20 cellular contexts compared by ENCODE assay signal in genomic region chr11:62902932-62903331, GRCh38. TPM values are rescaled to one million over a fixed set of nuclear protein-coding genes. Genes with fewer than 3 reads are reported as not detected.
A peak's percentile ranks its signal among the peaks of the same experiment; 100 is the strongest.
DNase-seq lines count a peak whose midpoint lies in the region; ATAC-seq, FAIRE-seq and TF ChIP-seq lines count a peak whose summit lies in the region.
"Had no signal": no experiment of that assay in that cellular context is flagged by ENCODE, and none has a peak within 500 bp of the region (broad histone marks: within the 10 kb centered on the region; RNA-seq: fewer than 3 reads in every experiment).

No MANE protein-coding gene starts in this region.

- no peaks in the 10 kb centered on the region for H3K36me3 Mint-ChIP-seq in activated T-cell treated with anti-CD3 and anti-CD28 coated beads, Interleukin-2, amount 50 U/mL, for 72 hours (ENCODE audit: insufficient read depth in 2 of 2)
- no peaks in the 10 kb centered on the region for H3K36me3 Mint-ChIP-seq in HFFc6 (ENCODE audit: low read depth)
- H3K36me3 Mint-ChIP-seq in astrocyte (ENCODE audit: low read depth, unreplicated experiment), result no peaks in the 10 kb centered on the region
- H3K36me3 Mint-ChIP-seq: CD8-positive, alpha-beta memory T cell had no signal

- H3K9me3 ChIP-seq in astrocyte (ENCODE audit: insufficient read depth, low read depth, low read length) (no peaks in the 10 kb centered on the region), smooth muscle cell (replicated peaks; ENCODE audit: low read depth) (no peaks in the 10 kb centered on the region)

- H3K4me1 ChIP-seq in astrocyte (ENCODE audit: insufficient read depth, low read length) (no peaks in the 10 kb centered on the region), smooth muscle cell (ENCODE audit: low read depth) (peaks cover 6% of the 10 kb centered on the region)

- 62% methylated on average over 1 of the region's 1 CpG for WGBS in smooth muscle cell (ENCODE audit: low lambda C conversion rate)

- FAIRE-seq in astrocyte (lab: Jason Lieb, UNC), result no peak
- FAIRE-seq: H1 had no signal

- ATAC-seq in activated T-cell treated with anti-CD3 and anti-CD28 coated beads, Interleukin-2, amount 50 U/mL, for 72 hours (replicated peaks in 1 of 2), result peak; percentile 14 to 27
- no peak for ATAC-seq in HG02884 (IDR thresholded peaks at IDR 0.05; ENCODE audit: unreplicated experiment)

- H3K4me2 ChIP-seq in astrocyte (ENCODE audit: low read length) (no peak overlapping the region), smooth muscle cell (no peak overlapping the region)
- H3K4me2 ChIP-seq: KMS-11, PC-9 had no signal

- H3K9ac ChIP-seq in astrocyte (ENCODE audit: low read length), result no peak overlapping the region
- H3K9ac ChIP-seq in smooth muscle cell (ENCODE audit: low read depth), result no peak overlapping the region
- H3K9ac ChIP-seq: KMS-11 had no signal

- H3K4me3 Mint-ChIP-seq in activated T-cell treated with anti-CD3 and anti-CD28 coated beads, Interleukin-2, amount 50 U/mL, for 72 hours, result peak overlapping the region in 1 of 2 donors; percentile 26
- peak overlapping the region; percentile 29 for H3K4me3 Mint-ChIP-seq in HFFc6
- no peak overlapping the region for H3K4me3 Mint-ChIP-seq in astrocyte (ENCODE audit: unreplicated experiment)
- H3K4me3 Mint-ChIP-seq: CD8-positive, alpha-beta memory T cell had no signal

- H3K4me1 Mint-ChIP-seq in activated T-cell treated with anti-CD3 and anti-CD28 coated beads, Interleukin-2, amount 50 U/mL, for 72 hours (ENCODE audit: low read depth), result peaks cover 27% of the 10 kb centered on the region
- peaks cover 19% of the 10 kb centered on the region for H3K4me1 Mint-ChIP-seq in HFFc6 (ENCODE audit: low read depth)
- H3K4me1 Mint-ChIP-seq in astrocyte (ENCODE audit: low read depth, unreplicated experiment), result no peaks in the 10 kb centered on the region

- H4K20me1 ChIP-seq in astrocyte (ENCODE audit: insufficient read depth, low read length), result no peaks in the 10 kb centered on the region
- no peaks in the 10 kb centered on the region for H4K20me1 ChIP-seq in smooth muscle cell (ENCODE audit: low read depth)

- H3K27ac Mint-ChIP-seq in activated T-cell treated with anti-CD3 and anti-CD28 coated beads, Interleukin-2, amount 50 U/mL, for 72 hours, result no peak overlapping the region
- H3K27ac Mint-ChIP-seq in HFFc6 (no peak overlapping the region), astrocyte (ENCODE audit: unreplicated experiment) (no peak overlapping the region)

- H3K27me3 ChIP-seq in astrocyte (ENCODE audit: insufficient read depth, low read length), result peaks cover 12% of the 10 kb centered on the region
- no peaks in the 10 kb centered on the region for H3K27me3 ChIP-seq in smooth muscle cell (ENCODE audit: low read depth)

- H3K36me3 ChIP-seq in astrocyte (ENCODE audit: insufficient read depth, low read length) (no peaks in the 10 kb centered on the region), smooth muscle cell (ENCODE audit: low read depth) (no peaks in the 10 kb centered on the region)

- TF ChIP-seq CTCF in HFFc6 (IDR thresholded peaks at IDR 0.05) (no peak), astrocyte (IDR thresholded peaks at IDR 0.05; ENCODE audit: insufficient read depth, low read depth, low read length) (no peak), smooth muscle cell (IDR thresholded peaks at IDR 0.05; ENCODE audit: borderline replicate concordance, insufficient read depth, poor library complexity, severe bottlenecking) (no peak)

- no peak for DNase-seq in activated T-cell treated with anti-CD3 and anti-CD28 coated beads, Interleukin-2, amount 50 U/mL, for 72 hours
- DNase-seq in activated T-cell treated with anti-CD3 and anti-CD28 coated beads, Interleukin-2, amount 50 U/mL, for 48 hours, result no peak
- DNase-seq in HFFc6 (no peak), astrocyte (ENCODE audit: low read depth) (peak; percentile 30), renal cortical epithelial cell (ENCODE audit: low read depth) (peak; percentile 73), smooth muscle cell (lab: John Stamatoyannopoulos, UW; ENCODE audit: unreplicated experiment) (no peak)
- DNase-seq in stimulated activated CD4-positive, alpha-beta T cell treated with anti-CD3 and anti-CD28 coated beads, Interleukin-2, amount 100 ng/mL, for 48 hours, result no peak
- DNase-seq: C1 segment of cervical spinal cord; CD8-positive, alpha-beta memory T cell; DMS53; NCI-H1048; NCI-H1436; NCI-H2029; NCI-H2171; NCI-H526; PC-9 had no signal

- H3F3A ChIP-seq in smooth muscle cell (ENCODE audit: low read depth), result no peaks in the 10 kb centered on the region

- no peaks in the 10 kb centered on the region for H3K79me2 ChIP-seq in astrocyte (ENCODE audit: insufficient read depth, low read length)
- H3K79me2 ChIP-seq in smooth muscle cell (ENCODE audit: low read depth), result no peaks in the 10 kb centered on the region

- H3K27ac ChIP-seq in astrocyte (ENCODE audit: low read depth, low read length), result no peak overlapping the region
- H3K27ac ChIP-seq in smooth muscle cell (ENCODE audit: low read depth), result no peak overlapping the region
- H3K27ac ChIP-seq: KMS-11, PC-9 had no signal

- no peaks in the 10 kb centered on the region for H3K9me3 Mint-ChIP-seq in activated T-cell treated with anti-CD3 and anti-CD28 coated beads, Interleukin-2, amount 50 U/mL, for 72 hours
- H3K9me3 Mint-ChIP-seq in HFFc6 (no peaks in the 10 kb centered on the region), astrocyte (ENCODE audit: unreplicated experiment) (peaks cover 4% of the 10 kb centered on the region)
- H3K9me3 Mint-ChIP-seq: CD8-positive, alpha-beta memory T cell had no signal

- no peak overlapping the region for H3K4me3 ChIP-seq in astrocyte (ENCODE audit: insufficient read depth, low read depth, low read length)
- H3K4me3 ChIP-seq in smooth muscle cell, result no peak overlapping the region
- H3K4me3 ChIP-seq: PC-9 had no signal

- no peak overlapping the region for H2AFZ ChIP-seq in astrocyte (ENCODE audit: low read depth, low read length)
- no peak overlapping the region for H2AFZ ChIP-seq in smooth muscle cell (ENCODE audit: low read depth)
- H2AFZ ChIP-seq: PC-9 had no signal

- peaks cover 25% of the 10 kb centered on the region for H3K27me3 Mint-ChIP-seq in activated T-cell treated with anti-CD3 and anti-CD28 coated beads, Interleukin-2, amount 50 U/mL, for 72 hours (ENCODE audit: low read depth)
- peaks cover 31% of the 10 kb centered on the region for H3K27me3 Mint-ChIP-seq in HFFc6 (ENCODE audit: insufficient read depth)
- peaks cover 16% of the 10 kb centered on the region for H3K27me3 Mint-ChIP-seq in astrocyte (ENCODE audit: low read depth, unreplicated experiment)

RNA-seq across cellular contexts. Expression of gene CHRM1, which starts 18.2 kb away (rescaled TPM):
- not detected for total RNA-seq in activated T-cell treated with anti-CD3 and anti-CD28 coated beads, Interleukin-2, amount 50 U/mL, for 72 hours
- total RNA-seq in HFFc6 (2021; fragmentation: NEBNext Ultra II Directional; extraction: Animal tissue kit (Norgen Biotek cat#: 25700)), result not detected
- total RNA-seq in astrocyte (not detected in 2 replicates), renal cortical epithelial cell (not detected in 2 replicates), smooth muscle cell (not detected in 2 replicates)
- polyA plus RNA-seq in smooth muscle cell, result not detected in 2 replicates
- total RNA-seq: CD8-positive, alpha-beta memory T cell; H1; MCF 10A; PC-9 had no signal
- polyA plus RNA-seq: CD8-positive, alpha-beta memory T cell had no signal

RNA-seq across cellular contexts. Expression of gene SLC3A2, which starts 22.2 kb away (rescaled TPM):
- 100 to 1,000 TPM; 730 to 898 TPM for total RNA-seq in activated T-cell treated with anti-CD3 and anti-CD28 coated beads, Interleukin-2, amount 50 U/mL, for 72 hours
- total RNA-seq in HFFc6 (2021; fragmentation: NEBNext Ultra II Directional; extraction: Animal tissue kit (Norgen Biotek cat#: 25700)), result 100 to 1,000 TPM; 140 to 206 (median 180) TPM
- total RNA-seq in astrocyte (588 and 592 TPM in 2 replicates), renal cortical epithelial cell (95.0 and 163 TPM in 2 replicates), smooth muscle cell (181 and 248 TPM in 2 replicates)
- 179 and 291 TPM in 2 replicates for polyA plus RNA-seq in smooth muscle cell

Comparison
In these comparisons a context has a peak if more than half of its experiments do, and no peak if none do; other contexts are left out.
1. DNase-seq: peak in astrocyte (single experiment) and renal cortical epithelial cell (single experiment); none in activated T-cell treated with anti-CD3 and anti-CD28 coated beads, Interleukin-2, amount 50 U/mL, for 72 hours (0 of 2), activated T-cell treated with anti-CD3 and anti-CD28 coated beads, Interleukin-2, amount 50 U/mL, for 48 hours (0 of 2), HFFc6 (single experiment), stimulated activated CD4-positive, alpha-beta T cell treated with anti-CD3 and anti-CD28 coated beads, Interleukin-2, amount 100 ng/mL, for 48 hours (0 of 2) and smooth muscle cell (single experiment).